18 cellular contexts compared by ENCODE assay signal in the genomic region with DNA sequence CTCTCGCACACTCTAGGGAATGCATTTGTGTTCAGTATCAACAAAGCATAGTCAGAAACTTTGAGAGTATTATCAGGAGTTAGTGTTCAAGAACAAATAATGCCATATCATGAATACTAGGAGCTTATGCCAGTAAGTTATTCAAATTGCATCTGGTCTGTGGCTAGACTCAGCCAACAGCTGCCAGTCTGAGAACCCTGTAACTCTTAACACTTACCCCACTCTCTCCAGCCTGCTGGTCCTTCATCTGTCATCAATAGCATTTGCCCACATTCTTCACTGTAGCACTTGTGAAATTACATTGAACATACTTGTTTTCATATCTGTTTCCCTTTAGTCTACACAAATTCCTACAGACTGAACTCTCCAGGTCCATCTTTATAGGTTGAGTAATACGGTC.
A peak's percentile ranks its signal among the peaks of the same experiment; 100 is the strongest.
DNase-seq lines count a peak whose midpoint lies in the region; ATAC-seq and TF ChIP-seq lines count a peak whose summit lies in the region.
"Had no signal": no experiment of that assay in that cellular context is flagged by ENCODE, and none has a peak within 500 bp of the region (broad histone marks: within the 10 kb centered on the region; RNA-seq: fewer than 3 reads in every experiment).

No MANE protein-coding gene starts in this region.

- H3K9me3 Mint-ChIP-seq in CD14-positive monocyte, result peaks cover 0 to 9% (median 4%) of the 10 kb centered on the region in 7 donors
- peaks cover 10% of the 10 kb centered on the region for H3K9me3 Mint-ChIP-seq in chondrocyte (ENCODE audit: low read depth)
- H3K9me3 Mint-ChIP-seq: HFFc6 had no signal

- no peaks in the 10 kb centered on the region for H3K4me1 Mint-ChIP-seq in CD14-positive monocyte
- no peaks in the 10 kb centered on the region for H3K4me1 Mint-ChIP-seq in chondrocyte (ENCODE audit: low read depth)
- H3K4me1 Mint-ChIP-seq: CD4-positive, alpha-beta memory T cell had no signal

- no peaks in the 10 kb centered on the region for H3K36me3 Mint-ChIP-seq in CD14-positive monocyte
- no peaks in the 10 kb centered on the region for H3K36me3 Mint-ChIP-seq in chondrocyte (ENCODE audit: low read depth)
- H3K36me3 Mint-ChIP-seq: CD4-positive, alpha-beta memory T cell had no signal

- no peak overlapping the region for H3K27ac Mint-ChIP-seq in CD14-positive monocyte
- no peak overlapping the region for H3K27ac Mint-ChIP-seq in chondrocyte (ENCODE audit: unreplicated experiment)
- H3K27ac Mint-ChIP-seq: CD4-positive, alpha-beta memory T cell; HFFc6 had no signal

- ATAC-seq in HG03139 (IDR thresholded peaks at IDR 0.05; ENCODE audit: unreplicated experiment) (no peak), GM18867 (IDR thresholded peaks at IDR 0.05; ENCODE audit: unreplicated experiment) (no peak)

- TF ChIP-seq CTCF in CD14-positive monocyte (IDR thresholded peaks at IDR 0.05) (no peak), chondrocyte (IDR thresholded peaks at IDR 0.05) (no peak)

- H3K4me3 Mint-ChIP-seq in CD14-positive monocyte (no peak overlapping the region), chondrocyte (ENCODE audit: unreplicated experiment) (no peak overlapping the region)
- H3K4me3 Mint-ChIP-seq: CD4-positive, alpha-beta memory T cell; HFFc6 had no signal

- H3K27me3 Mint-ChIP-seq in CD14-positive monocyte (ENCODE audit: low read depth in 3 of 3) (no peaks in the 10 kb centered on the region), chondrocyte (ENCODE audit: low read depth) (no peaks in the 10 kb centered on the region)
- H3K27me3 Mint-ChIP-seq: CD4-positive, alpha-beta memory T cell had no signal

- DNase-seq in NCI-H446 treated with DMSO at 0.1 percent for 48 hours (lab: John Stamatoyannopoulos, UW) (peak; percentile 40), myocyte (ENCODE audit: low read depth) (peak; percentile 72), skeletal muscle cell (ENCODE audit: low read depth) (peak; percentile 11), CD14-positive monocyte (ENCODE audit: low spot score) (no peak), chondrocyte (ENCODE audit: low spot score) (no peak)
- DNase-seq: BE2C; Calu3; CD4-positive, alpha-beta memory T cell; COR-L47; DMS53; DMS79 treated with DMSO at 0.1 percent for 48 hours; GF-D8; GOT3; HFFc6 had no signal

- no peak overlapping the region for H3K4me3 ChIP-seq in skeletal muscle cell (ENCODE audit: low read depth, low read length)
- H3K4me3 ChIP-seq: BLaER1 treated with 17β-estradiol and CSF1 and Interleukin-3, amounts not matched to agents 10 nM and 100 nM; HAP-1 had no signal

- intact Hi-C loops in CD14-positive monocyte (cut with micrococcal nuclease), result no loop called here

Comparison
In these comparisons a context has a peak if more than half of its experiments do, and no peak if none do; other contexts are left out.
1. DNase-seq: peak in NCI-H446 treated with DMSO at 0.1 percent for 48 hours (single experiment), myocyte (single experiment) and skeletal muscle cell (single experiment); none in CD14-positive monocyte (single experiment) and chondrocyte (single experiment).